ENCODE assay signal across 8 cellular contexts in the genomic region with DNA sequence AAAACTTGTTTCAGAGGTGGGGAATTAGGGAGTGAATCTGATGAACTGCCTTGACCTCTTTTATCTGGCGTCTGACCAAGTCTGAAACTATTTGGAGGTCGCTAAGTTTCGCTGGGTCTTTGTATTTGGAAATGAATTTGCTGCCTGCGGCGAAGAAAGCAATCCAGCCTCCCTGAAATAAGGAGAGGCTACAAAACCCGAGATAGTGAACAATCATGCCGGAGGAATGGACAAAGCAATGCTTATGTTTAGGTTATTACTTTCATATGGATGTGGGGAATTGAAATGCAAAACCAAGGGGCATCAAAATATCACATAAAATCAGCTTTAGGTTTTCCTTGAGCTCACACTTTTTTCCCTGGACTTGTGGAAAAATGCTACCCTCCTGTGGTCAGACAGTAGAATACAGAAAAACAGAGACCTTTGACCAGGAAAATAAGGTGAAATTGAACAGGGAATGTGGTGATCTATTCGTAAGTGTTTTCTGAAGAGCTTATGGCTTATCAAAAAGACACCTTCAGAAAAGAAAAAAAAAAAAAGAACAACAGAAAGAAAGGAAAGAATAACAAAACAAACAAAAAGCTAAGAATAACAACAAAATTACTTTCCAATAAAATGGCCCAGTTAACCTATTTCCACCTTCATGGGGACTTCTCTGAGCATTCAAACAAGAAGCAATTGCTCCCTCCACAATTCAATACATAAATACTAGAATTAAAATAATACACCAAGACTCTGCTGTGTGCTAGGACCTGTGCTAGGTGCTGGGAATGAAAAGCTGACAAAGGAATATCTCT.
DNase-seq lines count a peak whose midpoint lies in the region; ATAC-seq and TF ChIP-seq lines count a peak whose summit lies in the region.

No MANE protein-coding gene starts in this region.

- no peak overlapping the region for H2AK5ac ChIP-seq in H9 (ENCODE audit: insufficient read length, low read length)

- no peak overlapping the region for H3K9ac ChIP-seq in H9 (ENCODE audit: extremely low read depth, insufficient read length, low read length)

- H3K4me1 Mint-ChIP-seq in H9, result peaks cover 53 to 69% of the 10 kb centered on the region in 2 experiments
- H3K4me1 Mint-ChIP-seq in stimulated activated naive B cell treated with anti-CD40 and anti-IgM and Interleukin-4, amounts not matched to agents 10 μg/mL and 1 μg/mL and 100 μg/mL, for 72 hours, result no peaks in the 10 kb centered on the region

- H3K4me1 ChIP-seq in H9 (ENCODE audit: insufficient read depth, low read length), result peaks cover 8% of the 10 kb centered on the region; the same call in 1 of the 2 replicates

- H3K23ac ChIP-seq in H9 (ENCODE audit: insufficient read length, low read depth, low read length), result no peak overlapping the region

- H4K20me1 ChIP-seq in H9 (ENCODE audit: control insufficient read depth, insufficient read depth, insufficient read length), result no peaks in the 10 kb centered on the region

- H4K91ac ChIP-seq in H9 (ENCODE audit: insufficient read length, low read depth, low read length), result no peak overlapping the region

- H3K9me3 Mint-ChIP-seq in H9, result peaks cover 18 to 24% of the 10 kb centered on the region in 2 experiments
- H3K9me3 Mint-ChIP-seq in stimulated activated naive B cell treated with anti-CD40 and anti-IgM and Interleukin-4, amounts not matched to agents 10 μg/mL and 1 μg/mL and 100 μg/mL, for 72 hours, result peaks cover 7 to 10% of the 10 kb centered on the region in 2 donors

- ATAC-seq in HG03439 (IDR thresholded peaks at IDR 0.05; ENCODE audit: unreplicated experiment), result no peak
- no peak for ATAC-seq in stimulated activated naive B cell treated with anti-CD40 and anti-IgM and Interleukin-4, amounts not matched to agents 10 μg/mL and 1 μg/mL and 100 μg/mL, for 72 hours (replicated peaks)

- H3K36me3 Mint-ChIP-seq in H9 (ENCODE audit: insufficient read depth in 1 of 3, low read depth in 3 of 3), result peaks cover 32 to 49% (median 39%) of the 10 kb centered on the region in 3 experiments
- H3K36me3 Mint-ChIP-seq in stimulated activated naive B cell treated with anti-CD40 and anti-IgM and Interleukin-4, amounts not matched to agents 10 μg/mL and 1 μg/mL and 100 μg/mL, for 72 hours, result no peaks in the 10 kb centered on the region

- no peak overlapping the region for H3K14ac ChIP-seq in H9 (ENCODE audit: insufficient read depth, low read length)

- H3K4me3 ChIP-seq in AG04449 (ENCODE audit: low read depth, low read length) (no peak overlapping the region), choroid plexus epithelial cell (ENCODE audit: low read depth, low read length) (peak overlapping the region; percentile 45)

- TF ChIP-seq CTCF in AG04449 (IDR thresholded peaks at IDR 0.05; ENCODE audit: insufficient read depth, low read length, missing control alignments), result peak; percentile 44
- TF ChIP-seq CTCF in H9 (conservative IDR thresholded peaks at IDR 0.05), result peak; percentile 86
- TF ChIP-seq CTCF in choroid plexus epithelial cell (conservative IDR thresholded peaks at IDR 0.05; ENCODE audit: low read depth, low read length), result peak; percentile 68

- peaks cover 6% of the 10 kb centered on the region; the same call in 1 of the 2 replicates for H3K79me2 ChIP-seq in H9 (ENCODE audit: insufficient read depth, low read length)

- H3K4me2 ChIP-seq in H9 (ENCODE audit: insufficient read depth, insufficient read length, low read length), result peak overlapping the region; percentile 59

- no peak overlapping the region for H2BK12ac ChIP-seq in H9 (ENCODE audit: insufficient read length, low read depth, low read length)

- H2BK120ac ChIP-seq in H9 (ENCODE audit: low read depth, low read length, poor library complexity, severe bottlenecking), result no peak overlapping the region

- H2AFZ ChIP-seq in H9 (ENCODE audit: low read length), result no peak overlapping the region

- H3K27ac ChIP-seq in H9 (ENCODE audit: insufficient read length, low read depth, low read length), result no peak overlapping the region

- H3K4me3 Mint-ChIP-seq in H9, result peak overlapping the region; percentile 14 to 52; a peak in 3 of 5 replicates
- H3K4me3 Mint-ChIP-seq in stimulated activated naive B cell treated with anti-CD40 and anti-IgM and Interleukin-4, amounts not matched to agents 10 μg/mL and 1 μg/mL and 100 μg/mL, for 72 hours, result no peak overlapping the region

- H3K56ac ChIP-seq in H9 (ENCODE audit: insufficient read length, low read depth, low read length), result no peak overlapping the region

- no peak overlapping the region for H3T11ph ChIP-seq in H9 (ENCODE audit: low read length)

- H2BK5ac ChIP-seq in H9 (ENCODE audit: insufficient read length, low read length), result no peak overlapping the region

- H3K27me3 Mint-ChIP-seq in H9 (ENCODE audit: low read depth), result no peaks in the 10 kb centered on the region
- H3K27me3 Mint-ChIP-seq in stimulated activated naive B cell treated with anti-CD40 and anti-IgM and Interleukin-4, amounts not matched to agents 10 μg/mL and 1 μg/mL and 100 μg/mL, for 72 hours, result peaks cover 0 to 6% of the 10 kb centered on the region in 2 donors

- H3K27me3 ChIP-seq in H9 (ENCODE audit: insufficient read depth, low read length), result no peaks in the 10 kb centered on the region

- H2BK15ac ChIP-seq in H9 (ENCODE audit: low read depth, low read length), result no peak overlapping the region

- no peak overlapping the region for H3K4ac ChIP-seq in H9 (ENCODE audit: low read depth, low read length)

- CTCF ChIA-PET in AG04449 (lab: Yijun Ruan, JAX), result interaction anchor here (0.6 to 7.1 kb wide), 73 partner anchors 9 to 1141 kb away, joined by 3 to 78 read pairs (median 4); partner anchors contain the start of gene STK32A

- DNase-seq in AG04449 (ENCODE audit: low read depth, low spot score) (no peak), H9 (no peak), NCI-H748 (lab: John Stamatoyannopoulos, UW; ENCODE audit: unreplicated experiment) (peak; percentile 70), choroid plexus epithelial cell (ENCODE audit: low read depth) (peak; percentile 82), myocyte (ENCODE audit: low read depth) (peak; percentile 57)
- DNase-seq in stimulated activated naive B cell treated with anti-CD40 and anti-IgM and Interleukin-4, amounts not matched to agents 10 μg/mL and 1 μg/mL and 100 μg/mL, for 72 hours, result no peak
- no peak for DNase-seq in activated CD8-positive, alpha-beta memory T cell treated with anti-CD3 and anti-CD28 coated beads, Interleukin-2, amount 50 U/mL, for 4 hours

- H3K79me1 ChIP-seq in H9 (ENCODE audit: insufficient read depth, low read depth, low read length, poor library complexity, severe bottlenecking), result peaks cover 2% of the 10 kb centered on the region

- no CpG with 5 or more reads among the region's 8 CpGs for WGBS in H9 (ENCODE audit: extremely low coverage, insufficient read length, low lambda C conversion rate)

- no peaks in the 10 kb centered on the region for H3K9me3 ChIP-seq in H9 (ENCODE audit: control insufficient read depth, low read depth, low read length)

- POLR2A ChIA-PET in AG04449 (lab: Yijun Ruan, JAX), result interaction anchor here (0.5 to 0.6 kb wide), 2 partner anchors 16 to 167 kb away, joined by 3 to 5 read pairs; no protein-coding TSS in a partner anchor

- peak overlapping the region; percentile 59 to 95 (median 83); a peak in 6 of 7 replicates for H3K27ac Mint-ChIP-seq in H9
- H3K27ac Mint-ChIP-seq in stimulated activated naive B cell treated with anti-CD40 and anti-IgM and Interleukin-4, amounts not matched to agents 10 μg/mL and 1 μg/mL and 100 μg/mL, for 72 hours, result no peak overlapping the region

- no peak overlapping the region for H4K8ac ChIP-seq in H9 (replicated peaks; ENCODE audit: insufficient read length, low read depth, low read length)

- H4K5ac ChIP-seq in H9 (ENCODE audit: insufficient read length, low read depth, low read length), result no peak overlapping the region

- no peak overlapping the region for H2BK20ac ChIP-seq in H9 (ENCODE audit: low read depth, low read length, poor library complexity, severe bottlenecking)

- no peak overlapping the region for H3K18ac ChIP-seq in H9 (ENCODE audit: insufficient read length, low read depth, low read length)

- H3K23me2 ChIP-seq in H9 (ENCODE audit: insufficient read length, low read depth, low read length, poor library complexity, severe bottlenecking), result no peaks in the 10 kb centered on the region

Comparison
In these comparisons a context has a peak if more than half of its experiments do, and no peak if none do; other contexts are left out.
1. DNase-seq: peak in NCI-H748 (single experiment), choroid plexus epithelial cell (single experiment) and myocyte (single experiment); none in AG04449 (single experiment), H9 (single experiment), stimulated activated naive B cell treated with anti-CD40 and anti-IgM and Interleukin-4, amounts not matched to agents 10 μg/mL and 1 μg/mL and 100 μg/mL, for 72 hours (single experiment) and activated CD8-positive, alpha-beta memory T cell treated with anti-CD3 and anti-CD28 coated beads, Interleukin-2, amount 50 U/mL, for 4 hours (single experiment).
2. H3K4me3 Mint-ChIP-seq: peak in H9 (2 of 2); none in stimulated activated naive B cell treated with anti-CD40 and anti-IgM and Interleukin-4, amounts not matched to agents 10 μg/mL and 1 μg/mL and 100 μg/mL, for 72 hours (0 of 2).
3. Peak in every context shown above with its lines, with median percentiles within 50 percentile points of each other: CTCF ChIP-seq.